In genomic region chr14:68784298-68784910, GRCh38 we compare ENCODE assay signal across 1 cellular context.
TF ChIP-seq lines count a peak whose summit lies in the region.

No MANE protein-coding gene starts in this region.

TF ChIP-seq in HepG2, 621 proteins besides CTCF, POLR2A, EP300 and RAD21 (continued from another document and continues in another):
- peak; percentile 78 for TF ChIP-seq ZNF414 (CRISPR knock-in tag; IDR thresholded peaks at IDR 0.05)
- no peak for TF ChIP-seq E2F2 (CRISPR knock-in tag; IDR thresholded peaks at IDR 0.05; ENCODE audit: borderline replicate concordance)
- TF ChIP-seq HNRNPH1 (optimal IDR thresholded peaks at IDR 0.05; ENCODE audit: low read depth, low read length) = peak; percentile 54
- TF ChIP-seq DPF2 (CRISPR knock-in tag; IDR thresholded peaks at IDR 0.05; ENCODE audit: borderline replicate concordance, low read depth) = peak; percentile 79
- no peak for TF ChIP-seq MATR3 (CRISPR knock-in tag; IDR thresholded peaks at IDR 0.05)
- peak; percentile 99 for TF ChIP-seq PAXIP1 (CRISPR knock-in tag; conservative IDR thresholded peaks at IDR 0.05)
- TF ChIP-seq NRL (CRISPR knock-in tag; IDR thresholded peaks at IDR 0.05; ENCODE audit: borderline replicate concordance) = peak; percentile 78; the same call in 1 of the 2 replicates
- TF ChIP-seq ELF3 (CRISPR knock-in tag; IDR thresholded peaks at IDR 0.05) = peak; percentile 87
- TF ChIP-seq ZNF792 (CRISPR knock-in tag; IDR thresholded peaks at IDR 0.05) = peak; percentile 81; the same call in 1 of the 2 replicates
- TF ChIP-seq ZMYM3 (CRISPR knock-in tag; IDR thresholded peaks at IDR 0.05) = peak; percentile 77; the same call in 1 of the 2 replicates
- TF ChIP-seq ZHX1 (CRISPR knock-in tag; IDR thresholded peaks at IDR 0.05; ENCODE audit: low read depth) = peak; percentile 83; the same call in 1 of the 2 replicates
- no peak for TF ChIP-seq LCORL (IDR thresholded peaks at IDR 0.05)
- peak; percentile 93 for TF ChIP-seq LCORL (CRISPR knock-in tag; IDR thresholded peaks at IDR 0.05)
- TF ChIP-seq SP5 (CRISPR knock-in tag; IDR thresholded peaks at IDR 0.05; ENCODE audit: borderline replicate concordance, low read depth) = peak; percentile 84
- peak; percentile 86 for TF ChIP-seq ISL2 (CRISPR knock-in tag; IDR thresholded peaks at IDR 0.05)
- no peak for TF ChIP-seq FOXA1 (IDR thresholded peaks at IDR 0.05)
- peak; percentile 31; the same call in 1 of the 2 replicates for TF ChIP-seq FOXA1 (CRISPR knock-in tag; IDR thresholded peaks at IDR 0.05)
- no peak for TF ChIP-seq TBL1XR1 (IDR thresholded peaks at IDR 0.05; ENCODE audit: borderline replicate concordance, low read length, partially characterized antibody)
- TF ChIP-seq ZNF138 (CRISPR knock-in tag; IDR thresholded peaks at IDR 0.05; ENCODE audit: low read depth) = peak; percentile 86; the same call in 1 of the 2 replicates
- TF ChIP-seq HDAC6 (IDR thresholded peaks at IDR 0.05; ENCODE audit: low read depth, low read length) = no peak
- TF ChIP-seq ZNF691 (CRISPR knock-in tag; IDR thresholded peaks at IDR 0.05; ENCODE audit: borderline replicate concordance, low read depth) = peak; percentile 81; the same call in 1 of the 2 replicates
- TF ChIP-seq KLF15 (CRISPR knock-in tag; IDR thresholded peaks at IDR 0.05; ENCODE audit: borderline replicate concordance) = no peak
- TF ChIP-seq BHLHE40 (IDR thresholded peaks at IDR 0.05; ENCODE audit: low read length) = peak; percentile 66; the same call in 1 of the 2 replicates
- TF ChIP-seq MLX (CRISPR knock-in tag; IDR thresholded peaks at IDR 0.05) = peak; percentile 76; the same call in 1 of the 2 replicates
- TF ChIP-seq ZNF784 (CRISPR knock-in tag; IDR thresholded peaks at IDR 0.05; ENCODE audit: borderline replicate concordance) = no peak
- peak; percentile 86; the same call in 1 of the 2 replicates for TF ChIP-seq MIXL1 (CRISPR knock-in tag; IDR thresholded peaks at IDR 0.05)
- no peak for TF ChIP-seq SCMH1 (CRISPR knock-in tag; IDR thresholded peaks at IDR 0.05; ENCODE audit: borderline replicate concordance)
- peak; percentile 53 for TF ChIP-seq ZFY (CRISPR knock-in tag; IDR thresholded peaks at IDR 0.05)
- TF ChIP-seq MIER3 (CRISPR knock-in tag; IDR thresholded peaks at IDR 0.05; ENCODE audit: borderline replicate concordance) = peak; percentile 93
- peak; percentile 35; the same call in 1 of the 2 replicates for TF ChIP-seq ZBTB38 (CRISPR knock-in tag; IDR thresholded peaks at IDR 0.05)
- TF ChIP-seq FOSL2 (CRISPR knock-in tag; IDR thresholded peaks at IDR 0.05) = peak; percentile 89
- no peak for TF ChIP-seq XRCC5 (optimal IDR thresholded peaks at IDR 0.05; ENCODE audit: low read length)
- no peak for TF ChIP-seq TCF7L2 (IDR thresholded peaks at IDR 0.05; ENCODE audit: low read depth, low read length)
- TF ChIP-seq KLF6 (CRISPR knock-in tag; IDR thresholded peaks at IDR 0.05) = no peak
- no peak for TF ChIP-seq ZNF446 (CRISPR knock-in tag; IDR thresholded peaks at IDR 0.05)
- no peak for TF ChIP-seq THYN1 (CRISPR knock-in tag; IDR thresholded peaks at IDR 0.05; ENCODE audit: borderline replicate concordance, low read depth)
- no peak for TF ChIP-seq ATF4 (CRISPR knock-in tag; IDR thresholded peaks at IDR 0.05)
- TF ChIP-seq MXI1 (IDR thresholded peaks at IDR 0.05; ENCODE audit: borderline replicate concordance, low read depth, low read length) = peak; percentile 79; the same call in 1 of the 3 replicates
- peak; percentile 73 for TF ChIP-seq ZNF574 (CRISPR knock-in tag; IDR thresholded peaks at IDR 0.05)
- TF ChIP-seq GATAD2A (CRISPR knock-in tag; IDR thresholded peaks at IDR 0.05) = peak; percentile 92
- no peak for TF ChIP-seq REPIN1 (CRISPR knock-in tag; IDR thresholded peaks at IDR 0.05; ENCODE audit: borderline replicate concordance, low read depth)
- peak; percentile 71 for TF ChIP-seq CREM (IDR thresholded peaks at IDR 0.05)
- no peak for TF ChIP-seq CREM (CRISPR knock-in tag; IDR thresholded peaks at IDR 0.05)
- peak in 1 of 2 experiments; percentile 91; a peak in 2 of 4 replicates for TF ChIP-seq KLF16 (CRISPR knock-in tag; IDR thresholded peaks at IDR 0.05)
- TF ChIP-seq FIP1L1 (IDR thresholded peaks at IDR 0.05; ENCODE audit: borderline replicate concordance, insufficient read depth, low read depth, low read length) = 0 out of 2 replicates have a peak, but pooled peaks have one; percentile 51
- TF ChIP-seq ZNF224 (CRISPR knock-in tag; IDR thresholded peaks at IDR 0.05) = no peak; the same call in 1 of the 2 replicates
- TF ChIP-seq NR2F1 (CRISPR knock-in tag; IDR thresholded peaks at IDR 0.05) = peak; percentile 62 to 78; a peak in 3 of 4 replicates
- TF ChIP-seq YEATS2 (CRISPR knock-in tag; IDR thresholded peaks at IDR 0.05; ENCODE audit: borderline replicate concordance) = peak; percentile 43; the same call in 1 of the 2 replicates
- TF ChIP-seq ZNF605 (CRISPR knock-in tag; IDR thresholded peaks at IDR 0.05) = peak; percentile 83; the same call in 1 of the 2 replicates
- peak; percentile 83; the same call in 1 of the 2 replicates for TF ChIP-seq ZBTB7A (CRISPR knock-in tag; IDR thresholded peaks at IDR 0.05)
- peak; percentile 76 for TF ChIP-seq TGIF2 (CRISPR knock-in tag; IDR thresholded peaks at IDR 0.05)
- peak; percentile 84 for TF ChIP-seq ZFP91 (CRISPR knock-in tag; IDR thresholded peaks at IDR 0.05; ENCODE audit: borderline replicate concordance)
- TF ChIP-seq SALL1 (CRISPR knock-in tag; IDR thresholded peaks at IDR 0.05) = peak; percentile 93
- peak; percentile 85 for TF ChIP-seq FOXA3 (CRISPR knock-in tag; IDR thresholded peaks at IDR 0.05)
- peak; percentile 93 for TF ChIP-seq PHF5A (CRISPR knock-in tag; IDR thresholded peaks at IDR 0.05; ENCODE audit: low read depth, unreplicated experiment)
